Comparison of ENCODE assay signal across 8 cellular contexts in genomic region chr3:195106418-195106906, GRCh38.
DNase-seq lines count a peak whose midpoint lies in the region; ATAC-seq and TF ChIP-seq lines count a peak whose summit lies in the region.

No MANE protein-coding gene starts in this region.

- H3K9me3 ChIP-seq in left ventricle myocardium inferior (replicated peaks) (no peaks in the 10 kb centered on the region), gastrocnemius medialis (no peaks in the 10 kb centered on the region)

- H3K36me3 ChIP-seq in left ventricle myocardium inferior, result no peaks in the 10 kb centered on the region
- no peaks in the 10 kb centered on the region for H3K36me3 ChIP-seq in gastrocnemius medialis

- peak; percentile 100 for TF ChIP-seq CTCF in left ventricle myocardium inferior (IDR thresholded peaks at IDR 0.05; ENCODE audit: borderline replicate concordance)
- peak; percentile 96 to 100 (median 99) for TF ChIP-seq CTCF in gastrocnemius medialis (IDR thresholded peaks at IDR 0.05 in 4 of 5, conservative IDR thresholded peaks at IDR 0.05 in 1 of 5)

- peak; percentile 69 for DNase-seq in CD1c-positive myeloid dendritic cell (ENCODE audit: extremely low spot score)
- peak; percentile 54 for DNase-seq in LoVo (ENCODE audit: low spot score)
- peak; percentile 40 for DNase-seq in amniotic epithelial cell (ENCODE audit: low read depth)
- DNase-seq in left ventricle myocardium inferior, result peak; percentile 74
- DNase-seq in gastrocnemius medialis, result peak in 1 of 2 donors; percentile 33

- H3K4me1 Mint-ChIP-seq in T-helper 1 cell treated with Interleukin-12 subunit alpha and Interleukin-12 subunit beta and Interleukin-4 antibody, amounts not matched to agents 30 μg/mL and 1 μg/mL, for 36 hours (ENCODE audit: low read depth), result peaks cover 4% of the 10 kb centered on the region

- H3K27ac Mint-ChIP-seq in T-helper 1 cell treated with Interleukin-12 subunit alpha and Interleukin-12 subunit beta and Interleukin-4 antibody, amounts not matched to agents 30 μg/mL and 1 μg/mL, for 36 hours, result no peak overlapping the region

- H3K27ac ChIP-seq in left ventricle myocardium inferior (replicated peaks) (no peak overlapping the region), gastrocnemius medialis (no peak overlapping the region)

- no peaks in the 10 kb centered on the region for H3K36me3 Mint-ChIP-seq in T-helper 1 cell treated with Interleukin-12 subunit alpha and Interleukin-12 subunit beta and Interleukin-4 antibody, amounts not matched to agents 30 μg/mL and 1 μg/mL, for 36 hours (ENCODE audit: low read depth)

- intact Hi-C loops in left ventricle myocardium inferior (cut with micrococcal nuclease), result loop anchor here (5.0 kb wide), 2 partner anchors 104 to 424 kb away; no protein-coding TSS in a partner anchor
- intact Hi-C loops in gastrocnemius medialis (cut with DNase I; ENCODE audit: low total_unique reads), result loop anchor here (1.0 to 5.0 kb wide), 4 partner anchors 104 to 432 kb away; no protein-coding TSS in a partner anchor

- H3K27me3 ChIP-seq in left ventricle myocardium inferior (ENCODE audit: low read depth) (no peaks in the 10 kb centered on the region), gastrocnemius medialis (no peaks in the 10 kb centered on the region)

- H3K27me3 Mint-ChIP-seq in T-helper 1 cell treated with Interleukin-12 subunit alpha and Interleukin-12 subunit beta and Interleukin-4 antibody, amounts not matched to agents 30 μg/mL and 1 μg/mL, for 36 hours (ENCODE audit: low read depth), result no peaks in the 10 kb centered on the region

- in situ Hi-C loops in gastrocnemius medialis (cut with MboI; ENCODE audit: low sequenced_read_pairs in 4 of 4), result loop anchor here in 3 of 4 donors (5.0 kb wide), 2 partner anchors 424 to 429 kb away; no protein-coding TSS in a partner anchor

- no peaks in the 10 kb centered on the region for H3K9me3 Mint-ChIP-seq in T-helper 1 cell treated with Interleukin-12 subunit alpha and Interleukin-12 subunit beta and Interleukin-4 antibody, amounts not matched to agents 30 μg/mL and 1 μg/mL, for 36 hours

- peak overlapping the region; percentile 55 for H3K4me3 Mint-ChIP-seq in T-helper 1 cell treated with Interleukin-12 subunit alpha and Interleukin-12 subunit beta and Interleukin-4 antibody, amounts not matched to agents 30 μg/mL and 1 μg/mL, for 36 hours

- H3K4me1 ChIP-seq in left ventricle myocardium inferior (peaks cover 33% of the 10 kb centered on the region), gastrocnemius medialis (peaks cover 13 to 23% of the 10 kb centered on the region in 2 donors)

- H3K4me3 ChIP-seq in left ventricle myocardium inferior (peak overlapping the region; percentile 52), gastrocnemius medialis (peak overlapping the region; percentile 5 to 42 (median 31))

- ATAC-seq in GM21360 (IDR thresholded peaks at IDR 0.05; ENCODE audit: unreplicated experiment) (peak; percentile 84), gastrocnemius medialis (peak; percentile 33 to 68), HG03571 (IDR thresholded peaks at IDR 0.05; ENCODE audit: unreplicated experiment) (no peak)

- no peak for TF ChIP-seq POLR2A in gastrocnemius medialis (IDR thresholded peaks at IDR 0.05)
